14 cellular contexts compared by ENCODE assay signal in genomic region chr9:9560382-9561035, GRCh38.
DNase-seq lines count a peak whose midpoint lies in the region; ATAC-seq, FAIRE-seq and TF ChIP-seq lines count a peak whose summit lies in the region.
"Had no signal": no experiment of that assay in that cellular context is flagged by ENCODE, and none has a peak within 500 bp of the region (broad histone marks: within the 10 kb centered on the region; RNA-seq: fewer than 3 reads in every experiment).

No MANE protein-coding gene starts in this region.

- H3K4me2 ChIP-seq in GM23338 (no peak overlapping the region), H1 (ENCODE audit: insufficient read depth in 1 of 2, low read depth in 2 of 2, low read length in 2 of 2) (no peak overlapping the region), neuronal stem cell (ENCODE audit: insufficient read depth, low read length, poor library complexity, severe bottlenecking) (no peak overlapping the region)
- H3K4me2 ChIP-seq: BLaER1 had no signal

- no peak overlapping the region for H3K56ac ChIP-seq in H1 (replicated peaks; ENCODE audit: insufficient read length, low read depth, low read length)

- peak overlapping the region; percentile 34 for H2BK120ac ChIP-seq in H1 (replicated peaks; ENCODE audit: low read depth, low read length)
- no peak overlapping the region for H2BK120ac ChIP-seq in neuronal stem cell (ENCODE audit: low read depth, low read length)

- H3K79me1 ChIP-seq in H1 (ENCODE audit: low read depth, low read length) (no peaks in the 10 kb centered on the region), neuronal stem cell (ENCODE audit: low read depth, low read length) (no peaks in the 10 kb centered on the region)

- TF ChIP-seq RAD21 in H1 (IDR thresholded peaks at IDR 0.05 in 1 of 2, conservative IDR thresholded peaks at IDR 0.05 in 1 of 2; ENCODE audit: low read depth in 2 of 2, low read length in 2 of 2) = no peak

- no peak for TF ChIP-seq CTCF in GM23338 (conservative IDR thresholded peaks at IDR 0.05; ENCODE audit: low read depth in 2 of 2)
- TF ChIP-seq CTCF in H1 (IDR thresholded peaks at IDR 0.05; ENCODE audit: control extremely low read depth in 1 of 3, insufficient read depth in 1 of 3, low read depth in 1 of 3, low read length in 3 of 3) = no peak
- no peak for TF ChIP-seq CTCF in type B pancreatic cell (conservative IDR thresholded peaks at IDR 0.05)
- no peak for TF ChIP-seq CTCF in uterus (IDR thresholded peaks at IDR 0.05)

- H3K4ac ChIP-seq in H1 (replicated peaks; ENCODE audit: insufficient read length, low read depth, low read length) (no peak overlapping the region), neuronal stem cell (ENCODE audit: low read length) (no peak overlapping the region)

- H3K27ac Mint-ChIP-seq in GM23338 (peak overlapping the region; percentile 60), type B pancreatic cell (no peak overlapping the region)
- H3K27ac Mint-ChIP-seq: CD8-positive, alpha-beta memory T cell had no signal

- H4K5ac ChIP-seq in H1 (ENCODE audit: insufficient read length, low read depth, low read length) = no peak overlapping the region

- H3K4me3 Mint-ChIP-seq in GM23338 (no peak overlapping the region), type B pancreatic cell (no peak overlapping the region)
- H3K4me3 Mint-ChIP-seq: CD8-positive, alpha-beta memory T cell had no signal

- H2BK12ac ChIP-seq in H1 (ENCODE audit: low read depth, low read length) = peak overlapping the region; percentile 99
- no peak overlapping the region for H2BK12ac ChIP-seq in neuronal stem cell (ENCODE audit: low read length)

- intact Hi-C loops in uterus (cut with DNase I; ENCODE audit: low total_unique reads) = no loop called here

- H2AFZ ChIP-seq in GM23338 (no peak overlapping the region), H1 (ENCODE audit: low read length) (no peak overlapping the region), neuronal stem cell (ENCODE audit: low read length) (no peak overlapping the region)

- H3K4me3 ChIP-seq in GM23338 = no peak overlapping the region
- H3K4me3 ChIP-seq in H1 (ENCODE audit: extremely low read depth in 1 of 4, insufficient read depth in 2 of 4, low read depth in 3 of 4, low read length in 4 of 4) = no peak overlapping the region
- H3K4me3 ChIP-seq in neuronal stem cell (ENCODE audit: low read length in 2 of 2) = no peak overlapping the region
- H3K4me3 ChIP-seq in H7 (ENCODE audit: insufficient read depth, low read depth, low read length) = no peak overlapping the region
- no peak overlapping the region for H3K4me3 ChIP-seq in uterus
- H3K4me3 ChIP-seq: BLaER1 had no signal

- no peak for TF ChIP-seq EP300 in H1 (IDR thresholded peaks at IDR 0.05; ENCODE audit: borderline replicate concordance in 1 of 2, low read depth in 2 of 2, low read length in 2 of 2)

- H3K27ac ChIP-seq in GM23338 (ENCODE audit: low read depth) (no peak overlapping the region), H1 (ENCODE audit: low read depth, low read length) (no peak overlapping the region), neuronal stem cell (replicated peaks; ENCODE audit: low read length) (no peak overlapping the region), uterus (no peak overlapping the region)
- H3K27ac ChIP-seq: BLaER1 had no signal

- H3K9me3 ChIP-seq in H1 (ENCODE audit: insufficient read depth in 2 of 2, low read depth in 1 of 2, low read length in 1 of 2) (no peaks in the 10 kb centered on the region), neuronal stem cell (replicated peaks in 1 of 2; ENCODE audit: control insufficient read depth in 2 of 2, insufficient read depth in 1 of 2, low read depth in 1 of 2, low read length in 2 of 2) (no peaks in the 10 kb centered on the region), uterus (no peaks in the 10 kb centered on the region)
- H3K9me3 ChIP-seq: BLaER1, Caco-2 had no signal

- H3K27me3 Mint-ChIP-seq in GM23338 (ENCODE audit: insufficient read depth, low read depth, poor library complexity) (peaks cover 4% of the 10 kb centered on the region), type B pancreatic cell (no peaks in the 10 kb centered on the region)
- H3K27me3 Mint-ChIP-seq: CD8-positive, alpha-beta memory T cell had no signal

- H3K9me2 ChIP-seq in GM23338 (ENCODE audit: insufficient read depth) = peaks cover 11% of the 10 kb centered on the region

- CTCF ChIA-PET in H1 (lab: Charles Lee; ENCODE audit: partially characterized antibody) = no interaction called here

- H3K18ac ChIP-seq in H1 (ENCODE audit: extremely low read depth, low read length) (0 out of 2 replicates have a peak overlapping the region, but pooled peaks have one; percentile 36), neuronal stem cell (ENCODE audit: low read length) (peak overlapping the region; percentile 18)

- peak overlapping the region; percentile 15; the same call in 1 of the 2 replicates for H2BK5ac ChIP-seq in H1 (ENCODE audit: low read depth, low read length)
- no peak overlapping the region for H2BK5ac ChIP-seq in neuronal stem cell (ENCODE audit: low read length)

- POLR2A ChIA-PET in H1 (lab: Charles Lee; ENCODE audit: partially characterized antibody) = no interaction called here

- H3K79me2 ChIP-seq in GM23338 (replicated peaks; ENCODE audit: insufficient read depth) (no peaks in the 10 kb centered on the region), H1 (ENCODE audit: control insufficient read depth in 1 of 2, insufficient read depth in 2 of 2, low read length in 2 of 2) (no peaks in the 10 kb centered on the region)

- no peak overlapping the region for H3K14ac ChIP-seq in H1 (ENCODE audit: insufficient read length)
- peak overlapping the region; percentile 57 for H3K14ac ChIP-seq in neuronal stem cell (ENCODE audit: low read length)

- no peak for ATAC-seq in GM23338

- H2BK15ac ChIP-seq in H1 (ENCODE audit: low read length) (peak overlapping the region; percentile 73), neuronal stem cell (ENCODE audit: low read length) (no peak overlapping the region)

- H3F3A ChIP-seq in GM23338 (replicated peaks; ENCODE audit: low read depth) = peaks cover 5% of the 10 kb centered on the region; the same call in 1 of the 2 replicates

- H3K36me3 ChIP-seq in GM23338 (ENCODE audit: insufficient read depth) (no peaks in the 10 kb centered on the region), H1 (ENCODE audit: control insufficient read depth in 2 of 4, insufficient read depth in 4 of 4, low read length in 3 of 4) (no peaks in the 10 kb centered on the region), neuronal stem cell (replicated peaks in 1 of 2; ENCODE audit: control insufficient read depth in 2 of 2, insufficient read depth in 2 of 2, low read length in 2 of 2) (no peaks in the 10 kb centered on the region), H7 (replicated peaks; ENCODE audit: control insufficient read depth, insufficient read depth, low read length) (no peaks in the 10 kb centered on the region), uterus (no peaks in the 10 kb centered on the region)
- H3K36me3 ChIP-seq: BLaER1 had no signal

- H2BK20ac ChIP-seq in H1 (ENCODE audit: low read length) = peak overlapping the region; percentile 100

- FAIRE-seq in H1 (lab: Jason Lieb, UNC) = no peak
- FAIRE-seq: H54 had no signal

- H4K91ac ChIP-seq in H1 (replicated peaks; ENCODE audit: insufficient read length, low read length) = peak overlapping the region; percentile 88
- no peak overlapping the region for H4K91ac ChIP-seq in neuronal stem cell (ENCODE audit: low read depth, low read length, poor library complexity)

- no peaks in the 10 kb centered on the region for H3K23me2 ChIP-seq in H1 (ENCODE audit: low read depth, low read length)

- H3K36me3 Mint-ChIP-seq in GM23338 (ENCODE audit: low read depth) = no peaks in the 10 kb centered on the region
- H3K36me3 Mint-ChIP-seq in type B pancreatic cell = no peaks in the 10 kb centered on the region
- H3K36me3 Mint-ChIP-seq: CD8-positive, alpha-beta memory T cell had no signal

- H3K9ac ChIP-seq in H1 (replicated peaks in 1 of 4; ENCODE audit: extremely low read depth in 1 of 4, low read depth in 3 of 4, low read length in 3 of 4) = no peak overlapping the region
- H3K9ac ChIP-seq in neuronal stem cell (ENCODE audit: low read depth, low read length, poor library complexity) = no peak overlapping the region
- H3K9ac ChIP-seq: BLaER1 had no signal

- no peaks in the 10 kb centered on the region for H3K27me3 ChIP-seq in GM23338 (ENCODE audit: insufficient read depth)
- H3K27me3 ChIP-seq in H1 (replicated peaks in 1 of 4; ENCODE audit: control insufficient read depth in 3 of 4, extremely low read depth in 1 of 4, insufficient read depth in 3 of 4, low read length in 3 of 4) = no peaks in the 10 kb centered on the region; a peak in 1 of 7 replicates
- H3K27me3 ChIP-seq in neuronal stem cell (ENCODE audit: control insufficient read depth in 3 of 3, insufficient read depth in 3 of 3, low read depth in 1 of 3, low read length in 3 of 3) = no peaks in the 10 kb centered on the region
- H3K27me3 ChIP-seq in H7 (ENCODE audit: control insufficient read depth, insufficient read depth, low read length) = no peaks in the 10 kb centered on the region
- no peaks in the 10 kb centered on the region for H3K27me3 ChIP-seq in uterus
- H3K27me3 ChIP-seq: BLaER1 had no signal

- TF ChIP-seq POLR2A in H1 (IDR thresholded peaks at IDR 0.05; ENCODE audit: control extremely low read depth in 1 of 2, low read depth in 2 of 2, low read length in 2 of 2) (no peak), uterus (IDR thresholded peaks at IDR 0.05) (no peak)

- peak overlapping the region; percentile 25; the same call in 1 of the 2 replicates for H2AK5ac ChIP-seq in H1 (ENCODE audit: low read depth, low read length)
- no peak overlapping the region for H2AK5ac ChIP-seq in neuronal stem cell (ENCODE audit: low read depth, low read length)

- 86% methylated on average over 11 of the region's 11 CpGs; no CpG with 5 or more reads in 1 of the 2 experiments for WGBS in H1 (ENCODE audit: extremely low coverage in 1 of 2, insufficient coverage in 1 of 2, insufficient read length in 1 of 2, insufficient replicate concordance in 2 of 2, low coverage in 1 of 2, low lambda C conversion rate in 2 of 2, missing lambda C conversion rate in 1 of 2), 2 experiments
- no CpG with 5 or more reads among the region's 11 CpGs for WGBS in neuronal stem cell (ENCODE audit: extremely low coverage in 2 of 2, insufficient read length in 2 of 2, insufficient replicate concordance in 1 of 2), 2 donors

- H3K9me3 Mint-ChIP-seq in GM23338 = no peaks in the 10 kb centered on the region
- no peaks in the 10 kb centered on the region for H3K9me3 Mint-ChIP-seq in type B pancreatic cell

- H4K20me1 ChIP-seq in GM23338 (replicated peaks; ENCODE audit: insufficient read depth) (no peaks in the 10 kb centered on the region), H1 (replicated peaks in 1 of 2; ENCODE audit: control insufficient read depth in 1 of 2, insufficient read depth in 2 of 2, low read length in 2 of 2) (no peaks in the 10 kb centered on the region)
- H4K20me1 ChIP-seq: BLaER1 had no signal

- DNase-seq in GM23338 (ENCODE audit: low spot score) (no peak), H1 (ENCODE audit: low read depth in 1 of 2, low spot score in 2 of 2) (no peak), neuronal stem cell (ENCODE audit: low spot score) (no peak), type B pancreatic cell (ENCODE audit: extremely low spot score, unreplicated experiment) (peak; percentile 53), H7 (no peak), DMS114 treated with DMSO at 0.1 percent for 48 hours (lab: John Stamatoyannopoulos, UW; ENCODE audit: unreplicated experiment) (no peak), uterus (no peak)
- DNase-seq: 8988T; AML-193; Caco-2; CD8-positive, alpha-beta memory T cell; IMR-90 had no signal

- H3K4me1 Mint-ChIP-seq in GM23338 = peaks cover 33% of the 10 kb centered on the region
- no peaks in the 10 kb centered on the region for H3K4me1 Mint-ChIP-seq in type B pancreatic cell (ENCODE audit: unreplicated experiment)
- H3K4me1 Mint-ChIP-seq: CD8-positive, alpha-beta memory T cell had no signal

- H3K4me1 ChIP-seq in GM23338 (ENCODE audit: insufficient read depth) (peaks cover 22% of the 10 kb centered on the region), H1 (replicated peaks in 1 of 4; ENCODE audit: control insufficient read depth in 3 of 4, insufficient read depth in 4 of 4, low read length in 3 of 4) (peaks cover 4 to 13% (median 11%) of the 10 kb centered on the region in 4 experiments), neuronal stem cell (ENCODE audit: control insufficient read depth in 2 of 2, insufficient read depth in 1 of 2, low read depth in 1 of 2, low read length in 2 of 2) (peaks cover 0 to 5% of the 10 kb centered on the region in 2 donors), uterus (no peaks in the 10 kb centered on the region)
- H3K4me1 ChIP-seq: BLaER1, Caco-2 had no signal

- H4K8ac ChIP-seq in H1 (ENCODE audit: extremely low read depth, insufficient read depth, low read length) (peak overlapping the region; percentile 53), neuronal stem cell (ENCODE audit: low read depth, low read length) (no peak overlapping the region)

- H3K23ac ChIP-seq in H1 (ENCODE audit: insufficient read length) = no peak overlapping the region
- no peak overlapping the region for H3K23ac ChIP-seq in neuronal stem cell (ENCODE audit: low read depth, low read length, poor library complexity)
